Comparison of ENCODE assay signal across 8 cellular contexts in genomic region chr21:42040411-42041180, GRCh38. TPM values are rescaled to one million over a fixed set of nuclear protein-coding genes. Genes with fewer than 3 reads are reported as not detected.
DNase-seq lines count a peak whose midpoint lies in the region; ATAC-seq, FAIRE-seq and TF ChIP-seq lines count a peak whose summit lies in the region.

No MANE protein-coding gene starts in this region.

- FAIRE-seq in H1 (lab: Jason Lieb, UNC): no peak

- no peaks in the 10 kb centered on the region for H3K4me1 Mint-ChIP-seq in activated T-cell treated with anti-CD3 and anti-CD28 coated beads, Interleukin-2, amount 50 U/mL, for 24 hours (ENCODE audit: low read depth)

- H3K4me1 ChIP-seq in H1 (replicated peaks in 1 of 4; ENCODE audit: control insufficient read depth in 3 of 4, insufficient read depth in 4 of 4, low read length in 3 of 4): no peaks in the 10 kb centered on the region; a peak in 1 of 7 replicates

- H3K27me3 ChIP-seq in H1 (replicated peaks in 1 of 4; ENCODE audit: control insufficient read depth in 3 of 4, extremely low read depth in 1 of 4, insufficient read depth in 3 of 4, low read length in 3 of 4): no peaks in the 10 kb centered on the region

- no peak for ATAC-seq in GM18502 (IDR thresholded peaks at IDR 0.05; ENCODE audit: poor library complexity, unreplicated experiment)

- no peak overlapping the region for H2BK20ac ChIP-seq in H1 (ENCODE audit: low read length)

- no peak overlapping the region for H3K23ac ChIP-seq in H1 (ENCODE audit: insufficient read length)

- H4K8ac ChIP-seq in H1 (ENCODE audit: extremely low read depth, insufficient read depth, low read length): no peak overlapping the region

- peak; percentile 96 for DNase-seq in AG08396 (ENCODE audit: low spot score)
- peak; percentile 98 for DNase-seq in NCI-H226
- DNase-seq in H1 (ENCODE audit: low read depth in 1 of 2, low spot score in 2 of 2): no peak
- DNase-seq in myocyte (ENCODE audit: low read depth): peak; percentile 92
- no peak for DNase-seq in SK-N-DZ (ENCODE audit: low spot score)
- DNase-seq in SKM-1 treated with dmso at 0.1 percent for 144 hours (lab: John Stamatoyannopoulos, UW; ENCODE audit: unreplicated experiment): no peak
- no peak for DNase-seq in activated T-cell treated with anti-CD3 and anti-CD28 coated beads, Interleukin-2, amount 50 U/mL, for 24 hours

- no peaks in the 10 kb centered on the region for H3K36me3 Mint-ChIP-seq in activated T-cell treated with anti-CD3 and anti-CD28 coated beads, Interleukin-2, amount 50 U/mL, for 24 hours (ENCODE audit: low read depth)

- CTCF ChIA-PET in H1 (lab: Charles Lee; ENCODE audit: partially characterized antibody): interaction anchor here (1.3 to 2.9 kb wide), 2 partner anchors 9 to 65 kb away, joined by 4 to 7 read pairs; no protein-coding TSS in a partner anchor

- H3K4me3 Mint-ChIP-seq in activated T-cell treated with anti-CD3 and anti-CD28 coated beads, Interleukin-2, amount 50 U/mL, for 24 hours: no peak overlapping the region

- H3K18ac ChIP-seq in H1 (ENCODE audit: extremely low read depth, low read length): no peak overlapping the region

- POLR2A ChIA-PET in H1 (lab: Charles Lee; ENCODE audit: partially characterized antibody): no interaction called here

- no peak for TF ChIP-seq POLR2A in H1 (IDR thresholded peaks at IDR 0.05; ENCODE audit: control extremely low read depth in 1 of 2, low read depth in 2 of 2, low read length in 2 of 2)

- peak overlapping the region; percentile 79 for H4K91ac ChIP-seq in H1 (replicated peaks; ENCODE audit: insufficient read length, low read length)

- no peak overlapping the region for H2BK120ac ChIP-seq in H1 (replicated peaks; ENCODE audit: low read depth, low read length)

- H3K23me2 ChIP-seq in H1 (ENCODE audit: low read depth, low read length): no peaks in the 10 kb centered on the region

- H3K9ac ChIP-seq in H1 (replicated peaks in 1 of 4; ENCODE audit: extremely low read depth in 1 of 4, low read depth in 3 of 4, low read length in 3 of 4): no peak overlapping the region

- no peak overlapping the region; the same call in 1 of the 2 replicates for H2AK5ac ChIP-seq in H1 (ENCODE audit: low read depth, low read length)

- H3K79me1 ChIP-seq in H1 (ENCODE audit: low read depth, low read length): no peaks in the 10 kb centered on the region

- no peaks in the 10 kb centered on the region for H3K36me3 ChIP-seq in H1 (ENCODE audit: control insufficient read depth in 2 of 4, insufficient read depth in 4 of 4, low read length in 3 of 4)

- no peak overlapping the region for H3K56ac ChIP-seq in H1 (replicated peaks; ENCODE audit: insufficient read length, low read depth, low read length)

- TF ChIP-seq EP300 in H1 (IDR thresholded peaks at IDR 0.05; ENCODE audit: borderline replicate concordance in 1 of 2, low read depth in 2 of 2, low read length in 2 of 2): no peak

- no peak overlapping the region for H3K4me3 ChIP-seq in H1 (ENCODE audit: extremely low read depth in 1 of 4, insufficient read depth in 2 of 4, low read depth in 3 of 4, low read length in 4 of 4)

- WGBS in H1 (ENCODE audit: extremely low coverage in 1 of 2, insufficient coverage in 1 of 2, insufficient read length in 1 of 2, insufficient replicate concordance in 2 of 2, low coverage in 1 of 2, low lambda C conversion rate in 2 of 2, missing lambda C conversion rate in 1 of 2), 2 experiments: 85% methylated on average over 18 of the region's 18 CpGs; no CpG with 5 or more reads in 1 of the 2 experiments

- no peaks in the 10 kb centered on the region for H3K9me3 Mint-ChIP-seq in activated T-cell treated with anti-CD3 and anti-CD28 coated beads, Interleukin-2, amount 50 U/mL, for 24 hours

- no peaks in the 10 kb centered on the region for H3K79me2 ChIP-seq in H1 (ENCODE audit: control insufficient read depth in 1 of 2, insufficient read depth in 2 of 2, low read length in 2 of 2)

- H3K27me3 Mint-ChIP-seq in activated T-cell treated with anti-CD3 and anti-CD28 coated beads, Interleukin-2, amount 50 U/mL, for 24 hours: no peaks in the 10 kb centered on the region

- no peaks in the 10 kb centered on the region for H3K9me3 ChIP-seq in H1 (ENCODE audit: insufficient read depth in 2 of 2, low read depth in 1 of 2, low read length in 1 of 2)

- H3K4me2 ChIP-seq in H1 (ENCODE audit: insufficient read depth in 1 of 2, low read depth in 2 of 2, low read length in 2 of 2): no peak overlapping the region

- no peak for TF ChIP-seq CTCF in H1 (IDR thresholded peaks at IDR 0.05; ENCODE audit: control extremely low read depth in 1 of 3, insufficient read depth in 1 of 3, low read depth in 1 of 3, low read length in 3 of 3)

- no peak overlapping the region for H2AFZ ChIP-seq in H1 (ENCODE audit: low read length)

- H3K27ac ChIP-seq in H1 (ENCODE audit: low read depth, low read length): no peak overlapping the region

- H3K27ac Mint-ChIP-seq in activated T-cell treated with anti-CD3 and anti-CD28 coated beads, Interleukin-2, amount 50 U/mL, for 24 hours: no peak overlapping the region

- peak overlapping the region; percentile 35 for H3K4ac ChIP-seq in H1 (replicated peaks; ENCODE audit: insufficient read length, low read depth, low read length)

- H2BK5ac ChIP-seq in H1 (ENCODE audit: low read depth, low read length): no peak overlapping the region

- no peak overlapping the region for H3K14ac ChIP-seq in H1 (ENCODE audit: insufficient read length)

- no peak overlapping the region for H4K5ac ChIP-seq in H1 (ENCODE audit: insufficient read length, low read depth, low read length)

- 0 out of 2 replicates have a peak overlapping the region, but pooled peaks have one; percentile 49 for H2BK15ac ChIP-seq in H1 (ENCODE audit: low read length)

- TF ChIP-seq RAD21 in H1 (IDR thresholded peaks at IDR 0.05 in 1 of 2, conservative IDR thresholded peaks at IDR 0.05 in 1 of 2; ENCODE audit: low read depth in 2 of 2, low read length in 2 of 2): no peak

- no peaks in the 10 kb centered on the region for H4K20me1 ChIP-seq in H1 (replicated peaks in 1 of 2; ENCODE audit: control insufficient read depth in 1 of 2, insufficient read depth in 2 of 2, low read length in 2 of 2)

- H2BK12ac ChIP-seq in H1 (ENCODE audit: low read depth, low read length): no peak overlapping the region

TF ChIP-seq in H1, 55 proteins besides CTCF, POLR2A, EP300 and RAD21:
- TF ChIP-seq SP4 (IDR thresholded peaks at IDR 0.05; ENCODE audit: low read length): no peak
- no peak for TF ChIP-seq FOSL1 (IDR thresholded peaks at IDR 0.05; ENCODE audit: insufficient read depth, low read depth, low read length)
- TF ChIP-seq CEBPB (IDR thresholded peaks at IDR 0.05; ENCODE audit: low read depth, low read length): peak; percentile 38; the same call in 1 of the 2 replicates
- no peak for TF ChIP-seq EZH2 (IDR thresholded peaks at IDR 0.05; ENCODE audit: low read depth, low read length, severe bottlenecking)
- TF ChIP-seq RXRA (IDR thresholded peaks at IDR 0.05; ENCODE audit: insufficient read depth, low read depth, low read length): no peak
- TF ChIP-seq CHD1 (IDR thresholded peaks at IDR 0.05; ENCODE audit: low read depth, low read length): no peak

RNA-seq across cellular contexts. Expression of gene ZBTB21, which starts 30.4 kb away (rescaled TPM):
- 16.2 and 17.8 TPM in 2 replicates for total RNA-seq in H1 (2021; fragmentation: NEBNext Ultra II Directional; extraction: Animal tissue kit (Norgen Biotek cat#: 25700))
- polyA plus RNA-seq in H1 (2011; rRNA removed): 3.9 and 4.0 TPM in 2 replicates
- 3.8 TPM for polyA plus RNA-seq in H1 (2011; cell fraction: cytosol; rRNA removed)
- polyA plus RNA-seq in H1 (2011; cell fraction: nucleus; rRNA removed): 8.8 TPM
- 5.4 to 8.5 TPM (median 6.6 TPM) in 4 replicates for polyA plus RNA-seq in H1 (2012, experiment 1 of 2)
- 0.37 TPM for polyA plus RNA-seq in H1 (2012, experiment 2 of 2)
- polyA plus RNA-seq in H1 (2013, experiment 1 of 2): 7.4 TPM
- polyA plus RNA-seq in H1 (2013, experiment 2 of 2): 7.1 TPM
- polyA minus RNA-seq in H1 (2011; rRNA and poly(A)+ RNA removed): 16.0 and 24.5 TPM in 2 replicates
- 12.4 TPM for polyA minus RNA-seq in H1 (2011; cell fraction: cytosol; rRNA and poly(A)+ RNA removed)
- 24.6 TPM for polyA minus RNA-seq in H1 (2011; cell fraction: nucleus; rRNA and poly(A)+ RNA removed)
- 7.3 and 8.0 TPM in 2 replicates for total RNA-seq in myocyte
- polyA plus RNA-seq in myocyte (2012): 3.5 TPM
- polyA plus RNA-seq in SK-N-DZ (2014; cell fraction: cytosol; rRNA removed): 4.3 and 6.2 TPM in 2 replicates
- polyA plus RNA-seq in SK-N-DZ (2014; cell fraction: nucleus; rRNA removed): 3.1 and 3.9 TPM in 2 replicates

RNA-seq across cellular contexts. Expression of gene UMODL1, which starts 30.5 kb away (rescaled TPM):
- not detected in 2 replicates for total RNA-seq in H1 (2021; fragmentation: NEBNext Ultra II Directional; extraction: Animal tissue kit (Norgen Biotek cat#: 25700))
- polyA plus RNA-seq in H1 (2011; rRNA removed): 0.02 TPM in 1 of 2 replicates, not detected in the other
- polyA plus RNA-seq in H1 (2011; cell fraction: cytosol; rRNA removed): not detected
- polyA plus RNA-seq in H1 (2011; cell fraction: nucleus; rRNA removed): not detected
- polyA plus RNA-seq in H1 (2012, experiment 1 of 2): not detected in 4 replicates
- not detected for polyA plus RNA-seq in H1 (2012, experiment 2 of 2)
- polyA plus RNA-seq in H1 (2013, experiment 1 of 2): not detected
- polyA plus RNA-seq in H1 (2013, experiment 2 of 2): not detected
- polyA minus RNA-seq in H1 (2011; rRNA and poly(A)+ RNA removed): not detected in 2 replicates
- not detected for polyA minus RNA-seq in H1 (2011; cell fraction: cytosol; rRNA and poly(A)+ RNA removed)
- polyA minus RNA-seq in H1 (2011; cell fraction: nucleus; rRNA and poly(A)+ RNA removed): not detected
- not detected in 2 replicates for total RNA-seq in myocyte
- polyA plus RNA-seq in myocyte (2012): 0.04 TPM
- not detected in 2 replicates for polyA plus RNA-seq in SK-N-DZ (2014; cell fraction: cytosol; rRNA removed)
- polyA plus RNA-seq in SK-N-DZ (2014; cell fraction: nucleus; rRNA removed): not detected in 2 replicates

Comparison
In these comparisons a context has a peak if more than half of its experiments do, and no peak if none do; other contexts are left out.
1. DNase-seq: peak in AG08396 (single experiment), NCI-H226 (single experiment) and myocyte (single experiment); none in H1 (0 of 2), SK-N-DZ (single experiment), SKM-1 treated with dmso at 0.1 percent for 144 hours (single experiment) and activated T-cell treated with anti-CD3 and anti-CD28 coated beads, Interleukin-2, amount 50 U/mL, for 24 hours (single experiment).